ENCODE assay signal across 1 cellular context in the genomic region with DNA sequence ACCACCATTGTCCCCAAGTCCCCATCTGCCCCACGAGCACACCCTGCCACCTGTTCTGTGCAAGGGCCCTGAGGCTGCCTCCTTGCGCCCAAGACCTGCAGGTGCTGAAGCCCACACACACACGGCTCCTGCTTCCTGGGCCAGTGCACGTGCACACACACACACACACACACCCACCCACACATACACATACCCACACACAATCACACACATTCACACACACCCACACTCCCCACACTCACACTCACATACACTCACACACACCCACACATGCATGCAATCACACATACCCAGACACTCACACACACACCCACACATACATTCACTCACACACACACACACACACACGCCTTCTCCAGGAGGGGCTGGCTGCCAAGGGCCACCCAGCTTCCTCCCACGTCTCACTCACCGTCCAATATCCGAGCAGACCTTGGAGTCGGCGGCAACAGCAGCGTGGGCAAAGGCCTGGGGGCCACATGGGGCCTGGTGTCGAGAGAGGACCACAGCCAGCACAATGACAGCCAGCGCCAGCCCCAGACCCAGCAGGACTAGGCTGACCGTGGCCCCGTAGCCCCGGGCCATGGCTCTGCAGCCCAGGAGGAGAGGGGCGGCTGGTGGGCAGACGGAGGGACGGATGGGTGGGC.
TF ChIP-seq lines count a peak whose summit lies in the region.

No MANE protein-coding gene starts in this region.

TF ChIP-seq in HEK293, 187 proteins besides CTCF, POLR2A, EP300 and RAD21 (continued from another document):
- TF ChIP-seq, protein P1, sequence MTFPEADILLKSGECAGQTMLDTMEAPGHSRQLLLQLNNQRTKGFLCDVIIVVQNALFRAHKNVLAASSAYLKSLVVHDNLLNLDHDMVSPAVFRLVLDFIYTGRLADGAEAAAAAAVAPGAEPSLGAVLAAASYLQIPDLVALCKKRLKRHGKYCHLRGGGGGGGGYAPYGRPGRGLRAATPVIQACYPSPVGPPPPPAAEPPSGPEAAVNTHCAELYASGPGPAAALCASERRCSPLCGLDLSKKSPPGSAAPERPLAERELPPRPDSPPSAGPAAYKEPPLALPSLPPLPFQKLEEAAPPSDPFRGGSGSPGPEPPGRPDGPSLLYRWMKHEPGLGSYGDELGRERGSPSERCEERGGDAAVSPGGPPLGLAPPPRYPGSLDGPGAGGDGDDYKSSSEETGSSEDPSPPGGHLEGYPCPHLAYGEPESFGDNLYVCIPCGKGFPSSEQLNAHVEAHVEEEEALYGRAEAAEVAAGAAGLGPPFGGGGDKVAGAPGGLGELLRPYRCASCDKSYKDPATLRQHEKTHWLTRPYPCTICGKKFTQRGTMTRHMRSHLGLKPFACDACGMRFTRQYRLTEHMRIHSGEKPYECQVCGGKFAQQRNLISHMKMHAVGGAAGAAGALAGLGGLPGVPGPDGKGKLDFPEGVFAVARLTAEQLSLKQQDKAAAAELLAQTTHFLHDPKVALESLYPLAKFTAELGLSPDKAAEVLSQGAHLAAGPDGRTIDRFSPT (tag by site-specific recombination; IDR thresholded peaks at IDR 0.05): 0 out of 2 replicates have a peak, but pooled peaks have one; percentile 10
- TF ChIP-seq, protein P2, sequence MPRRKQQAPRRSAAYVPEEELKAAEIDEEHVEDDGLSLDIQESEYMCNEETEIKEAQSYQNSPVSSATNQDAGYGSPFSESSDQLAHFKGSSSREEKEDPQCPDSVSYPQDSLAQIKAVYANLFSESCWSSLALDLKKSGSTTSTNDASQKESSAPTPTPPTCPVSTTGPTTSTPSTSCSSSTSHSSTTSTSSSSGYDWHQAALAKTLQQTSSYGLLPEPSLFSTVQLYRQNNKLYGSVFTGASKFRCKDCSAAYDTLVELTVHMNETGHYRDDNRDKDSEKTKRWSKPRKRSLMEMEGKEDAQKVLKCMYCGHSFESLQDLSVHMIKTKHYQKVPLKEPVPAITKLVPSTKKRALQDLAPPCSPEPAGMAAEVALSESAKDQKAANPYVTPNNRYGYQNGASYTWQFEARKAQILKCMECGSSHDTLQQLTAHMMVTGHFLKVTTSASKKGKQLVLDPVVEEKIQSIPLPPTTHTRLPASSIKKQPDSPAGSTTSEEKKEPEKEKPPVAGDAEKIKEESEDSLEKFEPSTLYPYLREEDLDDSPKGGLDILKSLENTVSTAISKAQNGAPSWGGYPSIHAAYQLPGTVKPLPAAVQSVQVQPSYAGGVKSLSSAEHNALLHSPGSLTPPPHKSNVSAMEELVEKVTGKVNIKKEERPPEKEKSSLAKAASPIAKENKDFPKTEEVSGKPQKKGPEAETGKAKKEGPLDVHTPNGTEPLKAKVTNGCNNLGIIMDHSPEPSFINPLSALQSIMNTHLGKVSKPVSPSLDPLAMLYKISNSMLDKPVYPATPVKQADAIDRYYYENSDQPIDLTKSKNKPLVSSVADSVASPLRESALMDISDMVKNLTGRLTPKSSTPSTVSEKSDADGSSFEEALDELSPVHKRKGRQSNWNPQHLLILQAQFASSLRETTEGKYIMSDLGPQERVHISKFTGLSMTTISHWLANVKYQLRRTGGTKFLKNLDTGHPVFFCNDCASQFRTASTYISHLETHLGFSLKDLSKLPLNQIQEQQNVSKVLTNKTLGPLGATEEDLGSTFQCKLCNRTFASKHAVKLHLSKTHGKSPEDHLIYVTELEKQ (tag by site-specific recombination; IDR thresholded peaks at IDR 0.05; ENCODE audit: borderline replicate concordance): no peak
- TF ChIP-seq, protein P3, sequence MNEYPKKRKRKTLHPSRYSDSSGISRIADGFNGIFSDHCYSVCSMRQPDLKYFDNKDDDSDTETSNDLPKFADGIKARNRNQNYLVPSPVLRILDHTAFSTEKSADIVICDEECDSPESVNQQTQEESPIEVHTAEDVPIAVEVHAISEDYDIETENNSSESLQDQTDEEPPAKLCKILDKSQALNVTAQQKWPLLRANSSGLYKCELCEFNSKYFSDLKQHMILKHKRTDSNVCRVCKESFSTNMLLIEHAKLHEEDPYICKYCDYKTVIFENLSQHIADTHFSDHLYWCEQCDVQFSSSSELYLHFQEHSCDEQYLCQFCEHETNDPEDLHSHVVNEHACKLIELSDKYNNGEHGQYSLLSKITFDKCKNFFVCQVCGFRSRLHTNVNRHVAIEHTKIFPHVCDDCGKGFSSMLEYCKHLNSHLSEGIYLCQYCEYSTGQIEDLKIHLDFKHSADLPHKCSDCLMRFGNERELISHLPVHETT (tag by site-specific recombination; IDR thresholded peaks at IDR 0.05): no peak
- TF ChIP-seq, protein P4, sequence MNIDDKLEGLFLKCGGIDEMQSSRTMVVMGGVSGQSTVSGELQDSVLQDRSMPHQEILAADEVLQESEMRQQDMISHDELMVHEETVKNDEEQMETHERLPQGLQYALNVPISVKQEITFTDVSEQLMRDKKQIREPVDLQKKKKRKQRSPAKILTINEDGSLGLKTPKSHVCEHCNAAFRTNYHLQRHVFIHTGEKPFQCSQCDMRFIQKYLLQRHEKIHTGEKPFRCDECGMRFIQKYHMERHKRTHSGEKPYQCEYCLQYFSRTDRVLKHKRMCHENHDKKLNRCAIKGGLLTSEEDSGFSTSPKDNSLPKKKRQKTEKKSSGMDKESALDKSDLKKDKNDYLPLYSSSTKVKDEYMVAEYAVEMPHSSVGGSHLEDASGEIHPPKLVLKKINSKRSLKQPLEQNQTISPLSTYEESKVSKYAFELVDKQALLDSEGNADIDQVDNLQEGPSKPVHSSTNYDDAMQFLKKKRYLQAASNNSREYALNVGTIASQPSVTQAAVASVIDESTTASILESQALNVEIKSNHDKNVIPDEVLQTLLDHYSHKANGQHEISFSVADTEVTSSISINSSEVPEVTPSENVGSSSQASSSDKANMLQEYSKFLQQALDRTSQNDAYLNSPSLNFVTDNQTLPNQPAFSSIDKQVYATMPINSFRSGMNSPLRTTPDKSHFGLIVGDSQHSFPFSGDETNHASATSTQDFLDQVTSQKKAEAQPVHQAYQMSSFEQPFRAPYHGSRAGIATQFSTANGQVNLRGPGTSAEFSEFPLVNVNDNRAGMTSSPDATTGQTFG (tag by site-specific recombination; IDR thresholded peaks at IDR 0.05; ENCODE audit: borderline replicate concordance): peak; percentile 86; the same call in 1 of the 2 replicates
- TF ChIP-seq ZFP69B (tag by site-specific recombination; IDR thresholded peaks at IDR 0.05) (0 out of 2 replicates have a peak, but pooled peaks have one; percentile 23), ZNF19 (tag by site-specific recombination; IDR thresholded peaks at IDR 0.05; ENCODE audit: low read depth) (no peak), ZNF660 (tag by site-specific recombination; IDR thresholded peaks at IDR 0.05) (no peak), ZFHX2 (tag by site-specific recombination; conservative IDR thresholded peaks at IDR 0.05) (peak; percentile 100), ZNF843 (tag by site-specific recombination; IDR thresholded peaks at IDR 0.05) (no peak), ZNF560 (tag by site-specific recombination; IDR thresholded peaks at IDR 0.05; ENCODE audit: borderline replicate concordance) (no peak)
